In genomic region chr1:228471762-228472398, GRCh38 we compare ENCODE assay signal across 9 cellular contexts. TPM values are rescaled to one million over a fixed set of nuclear protein-coding genes. Genes with fewer than 3 reads are reported as not detected.
DNase-seq lines count a peak whose midpoint lies in the region; TF ChIP-seq lines count a peak whose summit lies in the region.
"Had no signal": no experiment of that assay in that cellular context is flagged by ENCODE, and none has a peak within 500 bp of the region (broad histone marks: within the 10 kb centered on the region; RNA-seq: fewer than 3 reads in every experiment).

No MANE protein-coding gene starts in this region.

- H3K4me3 ChIP-seq in Karpas-422 (ENCODE audit: low read length) (no peak overlapping the region), tibial nerve (no peak overlapping the region)

- H2AFZ ChIP-seq in Karpas-422 (ENCODE audit: low read length) = no peak overlapping the region

- no peaks in the 10 kb centered on the region for H3K36me3 Mint-ChIP-seq in T-helper 2 cell treated with Interferon-gamma antibody and Interleukin-4, amounts not matched to agents 5 μg/mL and 100 μg/mL, for 36 hours (ENCODE audit: low read depth)
- H3K36me3 Mint-ChIP-seq: brain had no signal

- no peaks in the 10 kb centered on the region for H4K20me1 ChIP-seq in Karpas-422 (ENCODE audit: insufficient read depth, low read depth, low read length)

- H3K4me1 ChIP-seq in Karpas-422 (ENCODE audit: low read length) (no peaks in the 10 kb centered on the region), tibial nerve (no peaks in the 10 kb centered on the region)

- WGBS in tibial nerve, 2 donors = 66 to 72% methylated on average over 5 of the region's 5 CpGs

- no peaks in the 10 kb centered on the region for H3K36me3 ChIP-seq in Karpas-422 (ENCODE audit: insufficient read depth, low read length)
- no peaks in the 10 kb centered on the region for H3K36me3 ChIP-seq in tibial nerve

- peaks cover 31% of the 10 kb centered on the region for H3K4me1 Mint-ChIP-seq in T-helper 2 cell treated with Interferon-gamma antibody and Interleukin-4, amounts not matched to agents 5 μg/mL and 100 μg/mL, for 36 hours (ENCODE audit: low read depth)
- H3K4me1 Mint-ChIP-seq: brain had no signal

- no peaks in the 10 kb centered on the region for H3K9me3 Mint-ChIP-seq in T-helper 2 cell treated with Interferon-gamma antibody and Interleukin-4, amounts not matched to agents 5 μg/mL and 100 μg/mL, for 36 hours
- H3K9me3 Mint-ChIP-seq: brain had no signal

- H3K27me3 ChIP-seq in Karpas-422 (ENCODE audit: low read length) (no peaks in the 10 kb centered on the region), tibial nerve (peaks cover 0 to 53% of the 10 kb centered on the region in 2 donors)

- H3K79me2 ChIP-seq in Karpas-422 (ENCODE audit: low read length) = no peaks in the 10 kb centered on the region

- TF ChIP-seq CTCF in 22Rv1 (IDR thresholded peaks at IDR 0.05) (peak; percentile 74), tibial nerve (IDR thresholded peaks at IDR 0.05) (peak in 4 of 5 experiments; percentile 27 to 42 (median 34))

- no peak overlapping the region for H3K4me3 Mint-ChIP-seq in T-helper 2 cell treated with Interferon-gamma antibody and Interleukin-4, amounts not matched to agents 5 μg/mL and 100 μg/mL, for 36 hours
- H3K4me3 Mint-ChIP-seq: brain had no signal

- no peak for TF ChIP-seq POLR2A in tibial nerve (IDR thresholded peaks at IDR 0.05)

- TF ChIP-seq EP300 in tibial nerve (IDR thresholded peaks at IDR 0.05) = no peak

- no peak overlapping the region for H3K9ac ChIP-seq in Karpas-422 (ENCODE audit: low read length)

- H3K27ac ChIP-seq in 22Rv1 = no peak overlapping the region
- H3K27ac ChIP-seq in Karpas-422 (ENCODE audit: low read length) = no peak overlapping the region
- no peak overlapping the region for H3K27ac ChIP-seq in tibial nerve

- H3K9me3 ChIP-seq in Karpas-422 (ENCODE audit: low read length) (no peaks in the 10 kb centered on the region), tibial nerve (peaks cover 0 to 8% (median 0%) of the 10 kb centered on the region in 4 donors)

- peaks cover 6% of the 10 kb centered on the region for H3K27me3 Mint-ChIP-seq in T-helper 2 cell treated with Interferon-gamma antibody and Interleukin-4, amounts not matched to agents 5 μg/mL and 100 μg/mL, for 36 hours (ENCODE audit: low read depth)

- H3K4me2 ChIP-seq in Karpas-422 (ENCODE audit: low read depth, low read length, poor library complexity, severe bottlenecking) = no peak overlapping the region

- peak overlapping the region; percentile 4 for H3K27ac Mint-ChIP-seq in T-helper 2 cell treated with Interferon-gamma antibody and Interleukin-4, amounts not matched to agents 5 μg/mL and 100 μg/mL, for 36 hours
- H3K27ac Mint-ChIP-seq: brain had no signal

- no peaks in the 10 kb centered on the region for H3K9me2 ChIP-seq in Karpas-422 (replicated peaks; ENCODE audit: insufficient read depth, low read length)

- peak; percentile 71 for DNase-seq in ELR (ENCODE audit: low read depth)
- DNase-seq in Karpas-422 = peak; percentile 86
- no peak for DNase-seq in T-helper 2 cell treated with Interferon-gamma antibody and Interleukin-4, amounts not matched to agents 5 μg/mL and 100 μg/mL, for 36 hours (ENCODE audit: low spot score)
- DNase-seq in germinal center (ENCODE audit: low spot score) = peak; percentile 53
- no peak for DNase-seq in tibial nerve (ENCODE audit: low spot score in 2 of 2)
- no peak for DNase-seq in activated T-cell treated with anti-CD3 and anti-CD28 coated beads, Interleukin-2, amount 50 U/mL, for 48 hours
- no peak for DNase-seq in HPDE6-E6E7 (ENCODE audit: extremely low spot score)

RNA-seq across cellular contexts. Expression of gene RNF187, which starts 15.3 kb away (rescaled TPM):
- 127 and 268 TPM in 2 replicates for total RNA-seq in Karpas-422 (2014; rRNA removed; shearing (Covaris generic); ENCODE audit: low replicate concordance)
- 10 to 100 TPM; 38.1 to 89.0 (median 56.9) TPM for total RNA-seq in tibial nerve

RNA-seq across cellular contexts. Expression of gene TRIM17, which starts 55.2 kb away (rescaled TPM):
- total RNA-seq in Karpas-422 (2014; rRNA removed; shearing (Covaris generic); ENCODE audit: low replicate concordance) = 0.29 TPM in 1 of 2 replicates, not detected in the other
- 1 to 10 TPM in 2 of 4 donors, under 1 TPM in 1, not detected in 1; 0.63 to 4.2 (median 1.4) TPM for total RNA-seq in tibial nerve

Comparison
In these comparisons a context has a peak if more than half of its experiments do, and no peak if none do; other contexts are left out.
1. DNase-seq: peak in ELR (single experiment), Karpas-422 (single experiment) and germinal center (single experiment); none in T-helper 2 cell treated with Interferon-gamma antibody and Interleukin-4, amounts not matched to agents 5 μg/mL and 100 μg/mL, for 36 hours (single experiment), tibial nerve (0 of 2), activated T-cell treated with anti-CD3 and anti-CD28 coated beads, Interleukin-2, amount 50 U/mL, for 48 hours (0 of 2) and HPDE6-E6E7 (single experiment).